26 cellular contexts compared by ENCODE assay signal in genomic region chr2:25494626-25495025, GRCh38.
DNase-seq lines count a peak whose midpoint lies in the region; ATAC-seq and TF ChIP-seq lines count a peak whose summit lies in the region.
"Had no signal": no experiment of that assay in that cellular context is flagged by ENCODE, and none has a peak within 500 bp of the region (broad histone marks: within the 10 kb centered on the region; RNA-seq: fewer than 3 reads in every experiment).

No MANE protein-coding gene starts in this region.

- H4K20me1 ChIP-seq in IMR-90 (ENCODE audit: insufficient read depth, low read length) = no peaks in the 10 kb centered on the region

- H4K8ac ChIP-seq in IMR-90 (ENCODE audit: low read depth in 2 of 2, low read length in 2 of 2) = no peak overlapping the region

- peaks cover 3% of the 10 kb centered on the region; the same call in 1 of the 2 replicates for H3K9me1 ChIP-seq in IMR-90 (ENCODE audit: insufficient read depth, low read length)

- no TSS peak for BruUV-seq in IMR-90 (replicated peaks; lab: Mats Ljungman, UMichigan)

- ATAC-seq in IMR-90 (ENCODE audit: low read depth) = peak; percentile 81
- no peak for ATAC-seq in activated naive CD8-positive, alpha-beta T cell treated with anti-CD3 and anti-CD28 coated beads, Interleukin-2, amount 50 U/mL, for 24 hours
- no peak for ATAC-seq in HG02852 (IDR thresholded peaks at IDR 0.05; ENCODE audit: unreplicated experiment)
- ATAC-seq: PC-3, upper lobe of right lung had no signal

- no peaks in the 10 kb centered on the region for H3K79me1 ChIP-seq in IMR-90 (ENCODE audit: low read depth in 1 of 2, low read length in 2 of 2)

- WGBS in IMR-90 (ENCODE audit: extremely low coverage in 2 of 2, insufficient read length in 1 of 2), 2 experiments = no CpG with 5 or more reads among the region's 2 CpGs
- 74% methylated on average over 2 of the region's 2 CpGs; no CpG with 5 or more reads in 1 of the 2 experiments for WGBS in endodermal cell (ENCODE audit: insufficient coverage in 1 of 2, insufficient read length in 1 of 2), 2 experiments
- no CpG with 5 or more reads among the region's 2 CpGs for WGBS in mesodermal cell (ENCODE audit: insufficient coverage in 2 of 2), 2 experiments

- H3K56ac ChIP-seq in IMR-90 (ENCODE audit: extremely low read depth, insufficient read depth, low read length) = no peak overlapping the region; the same call in 1 of the 2 replicates

- H3K18ac ChIP-seq in IMR-90 (ENCODE audit: low read depth, low read length) = no peak overlapping the region

- peaks cover 3% of the 10 kb centered on the region for H3K36me3 Mint-ChIP-seq in endodermal cell (ENCODE audit: low read depth)
- peaks cover 6% of the 10 kb centered on the region for H3K36me3 Mint-ChIP-seq in activated naive CD8-positive, alpha-beta T cell treated with anti-CD3 and anti-CD28 coated beads, Interleukin-2, amount 50 U/mL, for 24 hours (ENCODE audit: low read depth)

- no peak overlapping the region for H3K23ac ChIP-seq in IMR-90 (ENCODE audit: low read depth, low read length)

- intact Hi-C loops in IMR-90 (cut with micrococcal nuclease) = no loop called here

- H2AFZ ChIP-seq in IMR-90 (replicated peaks; ENCODE audit: low read length, poor library complexity) = no peak overlapping the region

- no peaks in the 10 kb centered on the region for H3K9me3 Mint-ChIP-seq in endodermal cell
- no peaks in the 10 kb centered on the region for H3K9me3 Mint-ChIP-seq in activated naive CD8-positive, alpha-beta T cell treated with anti-CD3 and anti-CD28 coated beads, Interleukin-2, amount 50 U/mL, for 24 hours
- H3K9me3 Mint-ChIP-seq: activated CD4-positive, alpha-beta T cell treated with anti-CD3 and anti-CD28 coated beads, Interleukin-2, amount 10 ng/mL, durations not matched to agents 7 days and 5 days; activated naive CD8-positive, alpha-beta T cell treated with anti-CD3 and anti-CD28 coated beads, Interleukin-2, amount 10 ng/mL, durations not matched to agents 7 days and 5 days; activated T-helper 2 cell treated with anti-CD3 and anti-CD28 coated beads, Interferon-gamma antibody, Interleukin-2, Interleukin-4, amounts not matched to agents 10 μg/mL and 5 μg/mL and 100 μg/mL, durations not matched to agents 14 hours and 24 hours and 36 hours; nephron had no signal

- in situ Hi-C loops in IMR-90 (cut with MboI; ENCODE audit: low sequenced_read_pairs) = no loop called here

- H3K27me3 ChIP-seq in IMR-90 (ENCODE audit: control insufficient read depth, insufficient read depth, low read length) = no peaks in the 10 kb centered on the region
- H3K27me3 ChIP-seq in endodermal cell (ENCODE audit: control insufficient read depth, insufficient read depth, low read length, poor library complexity, severe bottlenecking) = no peaks in the 10 kb centered on the region
- H3K27me3 ChIP-seq: cardiac muscle cell, stomach, upper lobe of right lung had no signal

- H3K27ac Mint-ChIP-seq in endodermal cell = no peak overlapping the region
- no peak overlapping the region for H3K27ac Mint-ChIP-seq in activated naive CD8-positive, alpha-beta T cell treated with anti-CD3 and anti-CD28 coated beads, Interleukin-2, amount 50 U/mL, for 24 hours
- H3K27ac Mint-ChIP-seq: activated CD4-positive, alpha-beta T cell treated with anti-CD3 and anti-CD28 coated beads, Interleukin-2, amount 10 ng/mL, durations not matched to agents 7 days and 5 days; activated naive CD8-positive, alpha-beta T cell treated with anti-CD3 and anti-CD28 coated beads, Interleukin-2, amount 10 ng/mL, durations not matched to agents 7 days and 5 days; activated T-helper 2 cell treated with anti-CD3 and anti-CD28 coated beads, Interferon-gamma antibody, Interleukin-2, Interleukin-4, amounts not matched to agents 10 μg/mL and 5 μg/mL and 100 μg/mL, durations not matched to agents 14 hours and 24 hours and 36 hours; nephron; progenitor cell of endocrine pancreas had no signal

- H3K4me1 ChIP-seq in IMR-90 (ENCODE audit: control insufficient read depth, insufficient read depth, low read length) = peaks cover 4% of the 10 kb centered on the region; the same call in 1 of the 2 replicates
- peaks cover 6% of the 10 kb centered on the region for H3K4me1 ChIP-seq in endodermal cell (ENCODE audit: control insufficient read depth, insufficient read depth, low read length)
- H3K4me1 ChIP-seq in mesodermal cell (ENCODE audit: control insufficient read depth, insufficient read depth, low read length, poor library complexity, severe bottlenecking) = peaks cover 10% of the 10 kb centered on the region
- H3K4me1 ChIP-seq: upper lobe of right lung had no signal

- H3K4me2 ChIP-seq in IMR-90 (ENCODE audit: low read depth, low read length) = no peak overlapping the region
- H3K4me2 ChIP-seq: KMS-11 had no signal

- H3K9me3 ChIP-seq in IMR-90 (ENCODE audit: control insufficient read depth, insufficient read depth, low read length) (no peaks in the 10 kb centered on the region), endodermal cell (ENCODE audit: control insufficient read depth, low read length) (no peaks in the 10 kb centered on the region), mesodermal cell (ENCODE audit: control insufficient read depth, low read length) (no peaks in the 10 kb centered on the region)
- H3K9me3 ChIP-seq: stomach, upper lobe of right lung had no signal

- CTCF ChIA-PET in AG04449 (lab: Yijun Ruan, JAX) (no interaction called here), IMR-90 (lab: Yijun Ruan, JAX) (no interaction called here)

- H3K9ac ChIP-seq in IMR-90 (ENCODE audit: low read depth, low read length) (no peak overlapping the region), endodermal cell (ENCODE audit: extremely low read depth, low read length, poor library complexity, severe bottlenecking) (no peak overlapping the region)
- H3K9ac ChIP-seq: KMS-11 had no signal

- TF ChIP-seq RAD21 in IMR-90 (IDR thresholded peaks at IDR 0.05; ENCODE audit: low read length) = no peak

- no peaks in the 10 kb centered on the region for H3K27me3 Mint-ChIP-seq in endodermal cell (ENCODE audit: insufficient read depth)
- H3K27me3 Mint-ChIP-seq in activated naive CD8-positive, alpha-beta T cell treated with anti-CD3 and anti-CD28 coated beads, Interleukin-2, amount 50 U/mL, for 24 hours = no peaks in the 10 kb centered on the region
- H3K27me3 Mint-ChIP-seq: activated CD4-positive, alpha-beta T cell treated with anti-CD3 and anti-CD28 coated beads, Interleukin-2, amount 10 ng/mL, durations not matched to agents 7 days and 5 days; activated naive CD8-positive, alpha-beta T cell treated with anti-CD3 and anti-CD28 coated beads, Interleukin-2, amount 10 ng/mL, durations not matched to agents 7 days and 5 days; progenitor cell of endocrine pancreas had no signal

- H2BK120ac ChIP-seq in IMR-90 (ENCODE audit: low read depth, low read length) = no peak overlapping the region

- no peak overlapping the region for H2BK20ac ChIP-seq in IMR-90 (ENCODE audit: low read depth, low read length)

- no peak overlapping the region for H2AK9ac ChIP-seq in IMR-90 (replicated peaks; ENCODE audit: low read depth, low read length, poor library complexity)

- peaks cover 24% of the 10 kb centered on the region for H3K4me1 Mint-ChIP-seq in endodermal cell
- peaks cover 6% of the 10 kb centered on the region for H3K4me1 Mint-ChIP-seq in activated naive CD8-positive, alpha-beta T cell treated with anti-CD3 and anti-CD28 coated beads, Interleukin-2, amount 50 U/mL, for 24 hours

- TF ChIP-seq POLR2A in IMR-90 (IDR thresholded peaks at IDR 0.05; ENCODE audit: low read depth, low read length) = no peak

- H3K27ac ChIP-seq in IMR-90 (ENCODE audit: insufficient read depth, low read length) (no peak overlapping the region), endodermal cell (ENCODE audit: low read depth, low read length) (no peak overlapping the region), mesodermal cell (ENCODE audit: low read depth, low read length, severe bottlenecking) (peak overlapping the region; percentile 59)
- H3K27ac ChIP-seq: C4-2B, cardiac muscle cell, epithelial cell of prostate, KMS-11, stomach, upper lobe of right lung had no signal

- no peak overlapping the region for H4K91ac ChIP-seq in IMR-90 (ENCODE audit: insufficient read depth, low read depth, low read length)

- no peak overlapping the region for H2AK5ac ChIP-seq in IMR-90 (ENCODE audit: low read depth, low read length)

- dilution Hi-C loops in IMR-90 (cut with HindIII; ENCODE audit: low sequenced_read_pairs, unreplicated experiment) = no loop called here

- H3K4ac ChIP-seq in IMR-90 (ENCODE audit: low read depth, low read length) = no peak overlapping the region

- H2BK15ac ChIP-seq in IMR-90 (ENCODE audit: low read depth, low read length) = no peak overlapping the region

- no peak overlapping the region for H4K5ac ChIP-seq in IMR-90 (ENCODE audit: low read depth, low read length)

- DNase-seq in AG04449 (ENCODE audit: low read depth, low spot score) = peak; percentile 57
- DNase-seq in IMR-90 = peak; percentile 66
- peak; percentile 75 for DNase-seq in endodermal cell
- DNase-seq in activated naive CD4-positive, alpha-beta T cell treated with Interleukin-2 at 50 U/mL for 16 hours = no peak
- no peak for DNase-seq in activated naive CD8-positive, alpha-beta T cell treated with anti-CD3 and anti-CD28 coated beads, Interleukin-2, amount 50 U/mL, for 24 hours
- DNase-seq in COLO829 (ENCODE audit: low spot score) = no peak
- DNase-seq: 8988T; activated CD4-positive, alpha-beta T cell treated with anti-CD3 and anti-CD28 coated beads, Interleukin-2, amount 10 ng/mL, durations not matched to agents 7 days and 5 days; activated naive CD8-positive, alpha-beta T cell treated with anti-CD3 and anti-CD28 coated beads, Interleukin-2, amount 10 ng/mL, durations not matched to agents 7 days and 5 days; NCI-H1930; NCI-H226; PC-3; SIG-M5; small intestine; stimulated activated CD4-positive, alpha-beta T cell treated with anti-CD3 and anti-CD28 coated beads, Interleukin-4, amount 100 ng/mL, for 24 hours; stomach; upper lobe of right lung had no signal

- H3K14ac ChIP-seq in IMR-90 (replicated peaks; ENCODE audit: low read depth, low read length) = no peak overlapping the region

- no peak overlapping the region for H3K4me3 ChIP-seq in AG04449 (ENCODE audit: low read depth, low read length)
- H3K4me3 ChIP-seq in IMR-90 (ENCODE audit: insufficient read depth, low read depth, low read length) = no peak overlapping the region
- H3K4me3 ChIP-seq in endodermal cell (ENCODE audit: low read length) = no peak overlapping the region
- no peak overlapping the region for H3K4me3 ChIP-seq in mesodermal cell (ENCODE audit: extremely low read depth, insufficient read depth, low read length, poor library complexity, severe bottlenecking)
- H3K4me3 ChIP-seq: cardiac muscle cell, stomach, upper lobe of right lung had no signal

- POLR2A ChIA-PET in AG04449 (lab: Yijun Ruan, JAX) (no interaction called here), IMR-90 (lab: Charles Lee; ENCODE audit: unreplicated experiment) (no interaction called here)

- no peak overlapping the region for H2BK5ac ChIP-seq in IMR-90 (ENCODE audit: low read depth, low read length, poor library complexity, severe bottlenecking)

- H3K36me3 ChIP-seq in IMR-90 (ENCODE audit: control insufficient read depth, insufficient read depth, low read length) = no peaks in the 10 kb centered on the region
- H3K36me3 ChIP-seq in endodermal cell (ENCODE audit: control insufficient read depth, insufficient read depth, low read length) = no peaks in the 10 kb centered on the region
- no peaks in the 10 kb centered on the region for H3K36me3 ChIP-seq in mesodermal cell (ENCODE audit: control insufficient read depth, insufficient read depth, low read length)
- H3K36me3 ChIP-seq: cardiac muscle cell, upper lobe of right lung had no signal

- H3K4me3 Mint-ChIP-seq in endodermal cell = no peak overlapping the region
- no peak overlapping the region for H3K4me3 Mint-ChIP-seq in activated naive CD8-positive, alpha-beta T cell treated with anti-CD3 and anti-CD28 coated beads, Interleukin-2, amount 50 U/mL, for 24 hours
- H3K4me3 Mint-ChIP-seq: activated CD4-positive, alpha-beta T cell treated with anti-CD3 and anti-CD28 coated beads, Interleukin-2, amount 10 ng/mL, durations not matched to agents 7 days and 5 days; activated naive CD8-positive, alpha-beta T cell treated with anti-CD3 and anti-CD28 coated beads, Interleukin-2, amount 10 ng/mL, durations not matched to agents 7 days and 5 days; nephron had no signal

- no peak for TF ChIP-seq CTCF in AG04449 (IDR thresholded peaks at IDR 0.05; ENCODE audit: insufficient read depth, low read length, missing control alignments)
- no peak for TF ChIP-seq CTCF in IMR-90 (conservative IDR thresholded peaks at IDR 0.05; ENCODE audit: low read depth, low read length)
- TF ChIP-seq CTCF in endodermal cell (conservative IDR thresholded peaks at IDR 0.05) = no peak

Comparison
In these comparisons a context has a peak if more than half of its experiments do, and no peak if none do; other contexts are left out.
1. DNase-seq: peak in AG04449 (single experiment), IMR-90 (single experiment) and endodermal cell (single experiment); none in activated naive CD4-positive, alpha-beta T cell treated with Interleukin-2 at 50 U/mL for 16 hours (single experiment), activated naive CD8-positive, alpha-beta T cell treated with anti-CD3 and anti-CD28 coated beads, Interleukin-2, amount 50 U/mL, for 24 hours (single experiment) and COLO829 (single experiment).